In genomic region chr13:46552302-46552680, GRCh38 we compare ENCODE assay signal across 8 cellular contexts. TPM values are rescaled to one million over a fixed set of nuclear protein-coding genes. Genes with fewer than 3 reads are reported as not detected.
DNase-seq lines count a peak whose midpoint lies in the region; ATAC-seq and TF ChIP-seq lines count a peak whose summit lies in the region.

No MANE protein-coding gene starts in this region.

- H3K27ac Mint-ChIP-seq in brain, result peak overlapping the region; percentile 91 to 99 (median 95)
- peak overlapping the region; percentile 96 for H3K27ac Mint-ChIP-seq in memory B cell

- H3K27me3 ChIP-seq in HL-60 (ENCODE audit: insufficient read depth, poor library complexity, severe bottlenecking) (no peaks in the 10 kb centered on the region), uterus (no peaks in the 10 kb centered on the region)

- TF ChIP-seq CTCF in 22Rv1 (IDR thresholded peaks at IDR 0.05) (no peak), HL-60 (IDR thresholded peaks at IDR 0.05; ENCODE audit: insufficient read depth, low read length) (no peak), brain (conservative IDR thresholded peaks at IDR 0.05) (no peak), uterus (IDR thresholded peaks at IDR 0.05) (no peak)

- DNase-seq in HL-60 (ENCODE audit: low read depth in 1 of 2, low spot score in 1 of 2), result no peak
- DNase-seq in memory B cell (ENCODE audit: low spot score in 2 of 2), result peak in 1 of 2 donors; percentile 25
- peak; percentile 23 to 31 for DNase-seq in uterus
- no peak for DNase-seq in stimulated activated CD4-positive, alpha-beta T cell treated with anti-CD3 and anti-CD28 coated beads, Interleukin-4, amount 100 ng/mL, for 1 hour
- no peak for DNase-seq in H4 (ENCODE audit: low spot score)
- DNase-seq in NK-92 (lab: John Stamatoyannopoulos, UW; ENCODE audit: unreplicated experiment), result no peak

- H3K36me3 Mint-ChIP-seq in brain (no peaks in the 10 kb centered on the region), memory B cell (no peaks in the 10 kb centered on the region)

- H3K4me3 Mint-ChIP-seq in brain (peak overlapping the region; percentile 91 to 100 (median 96)), memory B cell (peak overlapping the region; percentile 96)

- H3K9me3 Mint-ChIP-seq in brain, result no peaks in the 10 kb centered on the region
- H3K9me3 Mint-ChIP-seq in memory B cell, result no peaks in the 10 kb centered on the region

- no peaks in the 10 kb centered on the region for H3K36me3 ChIP-seq in uterus

- H3K27me3 Mint-ChIP-seq in brain (peaks cover 12% of the 10 kb centered on the region), memory B cell (no peaks in the 10 kb centered on the region)

- no peak for TF ChIP-seq POLR2A in uterus (IDR thresholded peaks at IDR 0.05)

- no peak for ATAC-seq in memory B cell (ENCODE audit: low read depth)

- H3K4me1 Mint-ChIP-seq in brain (peaks cover 46% of the 10 kb centered on the region), memory B cell (peaks cover 34% of the 10 kb centered on the region)

- intact Hi-C loops in uterus (cut with DNase I; ENCODE audit: low total_unique reads), result loop anchor here (2.0 to 5.0 kb wide), 2 partner anchors 129 to 170 kb away; no protein-coding TSS in a partner anchor

- H3K4me1 ChIP-seq in uterus, result peaks cover 0 to 7% of the 10 kb centered on the region in 2 donors

- no peaks in the 10 kb centered on the region for H3K9me3 ChIP-seq in uterus

- peak overlapping the region; percentile 58 for H3K27ac ChIP-seq in 22Rv1
- no peak overlapping the region for H3K27ac ChIP-seq in HL-60 (replicated peaks)
- peak overlapping the region; percentile 98 to 99 for H3K27ac ChIP-seq in uterus

- H3K4me3 ChIP-seq in HL-60 (replicated peaks; ENCODE audit: insufficient read depth, low read length) (peak overlapping the region; percentile 92), uterus (peak overlapping the region; percentile 98 to 99)

RNA-seq across cellular contexts. Expression of gene LRCH1, which starts 0.7 kb away (rescaled TPM):
- polyA plus RNA-seq in brain (ENCODE audit: insufficient read depth, low read depth, low replicate concordance), result 2.8 TPM
- total RNA-seq in uterus, result 10 to 100 TPM; 29.1 to 55.6 (median 36.2) TPM
- 2.1 and 3.1 TPM in 2 replicates for total RNA-seq in H4 (2014; rRNA removed; shearing (Covaris generic))

Comparison
In these comparisons a context has a peak if more than half of its experiments do, and no peak if none do; other contexts are left out.
1. DNase-seq: peak in uterus (2 of 2); none in HL-60 (0 of 2), stimulated activated CD4-positive, alpha-beta T cell treated with anti-CD3 and anti-CD28 coated beads, Interleukin-4, amount 100 ng/mL, for 1 hour (single experiment), H4 (single experiment) and NK-92 (single experiment).